ENCODE assay signal across 1 cellular context in genomic region chrX:71143508-71143907, GRCh38.
TF ChIP-seq lines count a peak whose summit lies in the region.

No MANE protein-coding gene starts in this region.

TF ChIP-seq in HCT116, 20 proteins besides CTCF, POLR2A, EP300 and RAD21:
- TF ChIP-seq ZFX (IDR thresholded peaks at IDR 0.05) (no peak), SRF (IDR thresholded peaks at IDR 0.05; ENCODE audit: low read depth) (no peak), ZBTB33 (IDR thresholded peaks at IDR 0.05; ENCODE audit: extremely low read depth, insufficient replicate concordance, low read length) (no peak), YY1 (IDR thresholded peaks at IDR 0.05; ENCODE audit: extremely low read depth, insufficient replicate concordance, low read depth, low read length) (no peak), SIN3A (IDR thresholded peaks at IDR 0.05; ENCODE audit: low read depth) (no peak), ELF1 (IDR thresholded peaks at IDR 0.05; ENCODE audit: borderline replicate concordance, low read depth) (no peak), JUND (IDR thresholded peaks at IDR 0.05) (no peak)
